ENCODE assay signal across 35 cellular contexts in the genomic region with DNA sequence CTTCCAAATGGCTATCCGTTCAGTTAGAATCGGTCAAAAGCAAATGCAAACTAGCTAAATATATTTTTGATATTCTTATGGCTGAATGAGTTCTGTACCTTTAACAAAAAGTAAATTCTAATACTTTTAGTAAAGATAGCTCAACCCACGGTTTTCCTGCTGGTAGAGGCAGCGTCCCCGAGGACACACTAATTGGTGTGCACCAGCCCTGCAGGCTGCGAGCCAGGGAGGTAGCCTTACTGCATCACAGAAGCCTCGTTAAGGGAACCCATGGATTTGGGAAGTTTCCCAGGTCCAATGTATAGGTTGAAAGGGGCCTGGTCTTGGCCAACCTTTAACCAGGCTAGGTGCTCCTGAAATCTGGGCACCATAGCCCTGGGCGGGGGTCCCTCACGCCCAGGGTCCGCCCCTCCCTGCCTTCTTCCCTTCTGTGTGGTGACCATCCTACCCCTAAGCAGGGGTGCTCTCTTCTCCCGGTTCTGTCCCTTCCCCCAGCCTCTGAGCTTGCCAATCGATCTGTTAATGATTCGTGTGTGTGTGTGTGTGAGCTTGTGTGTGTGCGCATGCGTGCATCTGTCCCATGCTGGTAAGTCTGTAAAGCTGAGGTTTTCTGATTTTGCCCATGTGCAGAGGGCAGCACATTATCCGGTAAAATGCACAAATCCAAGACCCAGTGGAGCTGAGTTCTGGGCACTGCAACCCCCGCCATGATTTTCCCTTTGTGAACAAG.
"Had no signal": no experiment of that assay in that cellular context is flagged by ENCODE, and none has a peak within 500 bp of the region (broad histone marks: within the 10 kb centered on the region; RNA-seq: fewer than 3 reads in every experiment).

No MANE protein-coding gene starts in this region.

- H3K9me3 Mint-ChIP-seq: activated naive CD8-positive, alpha-beta T cell treated with anti-CD3 and anti-CD28 coated beads for 36 hours; activated T-helper 1 cell treated with anti-CD3 and anti-CD28 coated beads, Interleukin-12 subunit alpha, Interleukin-12 subunit beta, Interleukin-2, Interleukin-4 antibody, amounts not matched to agents 30 ng/mL and 10 ng/mL and 1 ng/mL, durations not matched to agents 14 hours and 24 hours and 36 hours had no signal

- DNase-seq: activated B cell treated with CpG ODN at 0.5 μM for 24 hours; activated CD4-positive, alpha-beta memory T cell treated with anti-CD3 and anti-CD28 coated beads for 36 hours; activated CD4-positive, alpha-beta T cell treated with anti-CD3 and anti-CD28 coated beads for 4 hours; activated CD4-positive, alpha-beta T cell treated with anti-CD3 and anti-CD28 coated beads, Interleukin-2, amount 50 U/mL, for 1 hour; activated CD4-positive, CD25-positive, alpha-beta regulatory T cell treated with anti-CD3 and anti-CD28 coated beads, Interleukin-2, amount 50 U/mL, for 72 hours; activated CD8-positive, alpha-beta memory T cell treated with anti-CD3 and anti-CD28 coated beads, Interleukin-2, amount 50 U/mL, for 4 hours; activated gamma-delta T cell treated with Interleukin-2 at 50 U/mL for 16 hours; activated naive CD4-positive, alpha-beta T cell treated with anti-CD3 and anti-CD28 coated beads, Interleukin-2, amount 10 ng/mL, durations not matched to agents 7 days and 5 days; activated naive CD8-positive, alpha-beta T cell treated with anti-CD3 and anti-CD28 coated beads for 36 hours; activated T-cell treated with anti-CD3 and anti-CD28 coated beads for 4 hours; activated T-cell treated with anti-CD3 and anti-CD28 coated beads, Interleukin-2, amount 50 U/mL, for 4 hours; amniotic stem cell; caudate nucleus; cerebellar nuclear complex; Karpas-422; KBM-7; MG63; NCI-H1048; NCI-H1105 treated with DMSO at 0.1 percent for 48 hours; NCI-H1436; NCI-H1694; NCI-H1930; NCI-H2081 treated with DMSO at 0.1 percent for 48 hours; NCI-H226; NCI-H446 treated with DMSO at 0.1 percent for 48 hours; NCI-H524; Right ventricle myocardium superior; SW 1271; T-helper 1 cell; T-helper 2 cell; T-helper 9 cell had no signal

- H3K9me3 ChIP-seq: ascending aorta, MG63 had no signal

- H3K4me1 ChIP-seq: ascending aorta had no signal

- H3K4me3 ChIP-seq: ascending aorta, MG63 had no signal

- FAIRE-seq: bronchial epithelial cell had no signal

- ATAC-seq: activated T-cell treated with anti-CD3 and anti-CD28 coated beads, Interleukin-2, amount 50 U/mL, for 4 hours had no signal

- H3K4me1 Mint-ChIP-seq: activated B cell treated with CpG ODN at 0.5 μM for 24 hours; activated naive CD4-positive, alpha-beta T cell treated with anti-CD3 and anti-CD28 coated beads, Interleukin-2, amount 10 ng/mL, durations not matched to agents 7 days and 5 days; activated naive CD8-positive, alpha-beta T cell treated with anti-CD3 and anti-CD28 coated beads for 36 hours had no signal

- H3K27me3 Mint-ChIP-seq: activated B cell treated with CpG ODN at 0.5 μM for 24 hours; activated CD4-positive, alpha-beta memory T cell treated with anti-CD3 and anti-CD28 coated beads for 36 hours; activated naive CD4-positive, alpha-beta T cell treated with anti-CD3 and anti-CD28 coated beads, Interleukin-2, amount 10 ng/mL, durations not matched to agents 7 days and 5 days; activated naive CD8-positive, alpha-beta T cell treated with anti-CD3 and anti-CD28 coated beads for 36 hours had no signal

- H3K27ac Mint-ChIP-seq: activated B cell treated with CpG ODN at 0.5 μM for 24 hours; activated CD4-positive, alpha-beta memory T cell treated with anti-CD3 and anti-CD28 coated beads for 36 hours; activated naive CD4-positive, alpha-beta T cell treated with anti-CD3 and anti-CD28 coated beads, Interleukin-2, amount 10 ng/mL, durations not matched to agents 7 days and 5 days; activated naive CD8-positive, alpha-beta T cell treated with anti-CD3 and anti-CD28 coated beads for 36 hours; activated T-helper 1 cell treated with anti-CD3 and anti-CD28 coated beads, Interleukin-12 subunit alpha, Interleukin-12 subunit beta, Interleukin-2, Interleukin-4 antibody, amounts not matched to agents 30 ng/mL and 10 ng/mL and 1 ng/mL, durations not matched to agents 14 hours and 24 hours and 36 hours had no signal

- H3K4me3 Mint-ChIP-seq: activated B cell treated with CpG ODN at 0.5 μM for 24 hours; activated CD4-positive, alpha-beta memory T cell treated with anti-CD3 and anti-CD28 coated beads for 36 hours; activated naive CD4-positive, alpha-beta T cell treated with anti-CD3 and anti-CD28 coated beads, Interleukin-2, amount 10 ng/mL, durations not matched to agents 7 days and 5 days; activated naive CD8-positive, alpha-beta T cell treated with anti-CD3 and anti-CD28 coated beads for 36 hours; activated T-cell treated with anti-CD3 and anti-CD28 coated beads, Interleukin-2, amount 50 U/mL, for 4 hours; activated T-helper 1 cell treated with anti-CD3 and anti-CD28 coated beads, Interleukin-12 subunit alpha, Interleukin-12 subunit beta, Interleukin-2, Interleukin-4 antibody, amounts not matched to agents 30 ng/mL and 10 ng/mL and 1 ng/mL, durations not matched to agents 14 hours and 24 hours and 36 hours had no signal

- H3K36me3 ChIP-seq: ascending aorta, MG63 had no signal

- H3K36me3 Mint-ChIP-seq: activated CD4-positive, alpha-beta memory T cell treated with anti-CD3 and anti-CD28 coated beads for 36 hours; activated naive CD4-positive, alpha-beta T cell treated with anti-CD3 and anti-CD28 coated beads, Interleukin-2, amount 10 ng/mL, durations not matched to agents 7 days and 5 days; activated naive CD8-positive, alpha-beta T cell treated with anti-CD3 and anti-CD28 coated beads for 36 hours had no signal

- H3K27ac ChIP-seq: ascending aorta, VCaP had no signal

- H3K27me3 ChIP-seq: ascending aorta, MG63 had no signal
